Comparison of ENCODE assay signal across 8 cellular contexts in genomic region chr2:199659207-199659606, GRCh38.
DNase-seq lines count a peak whose midpoint lies in the region; ATAC-seq and TF ChIP-seq lines count a peak whose summit lies in the region.

No MANE protein-coding gene starts in this region.

- in situ Hi-C loops in GM13976 (cut with MboI; ENCODE audit: low sequenced_read_pairs, unreplicated experiment): no loop called here

- DNase-seq in EL (peak; percentile 30), NCI-H2171 treated with DMSO at 0.1 percent for 48 hours (lab: John Stamatoyannopoulos, UW) (peak; percentile 35), esophagus muscularis mucosa (ENCODE audit: extremely low spot score) (no peak), mucosa of gallbladder (ENCODE audit: low spot score) (peak; percentile 18), GM13976 (ENCODE audit: low spot score) (no peak), GDM1 (lab: John Stamatoyannopoulos, UW) (no peak), NK-92 (lab: John Stamatoyannopoulos, UW; ENCODE audit: unreplicated experiment) (no peak)

- no peak overlapping the region for H3K27ac ChIP-seq in esophagus muscularis mucosa (replicated peaks in 1 of 4)

- peaks cover 0 to 8% (median 2%) of the 10 kb centered on the region in 4 donors for H3K4me1 ChIP-seq in esophagus muscularis mucosa

- ATAC-seq in HG02885 (IDR thresholded peaks at IDR 0.05; ENCODE audit: poor library complexity, unreplicated experiment): no peak

- H3K36me3 ChIP-seq in esophagus muscularis mucosa: no peaks in the 10 kb centered on the region

- TF ChIP-seq EP300 in esophagus muscularis mucosa (IDR thresholded peaks at IDR 0.05): no peak

- no peaks in the 10 kb centered on the region for H3K27me3 ChIP-seq in esophagus muscularis mucosa

- no peak for TF ChIP-seq POLR2A in esophagus muscularis mucosa (IDR thresholded peaks at IDR 0.05; ENCODE audit: low read depth)

- H3K4me3 ChIP-seq in esophagus muscularis mucosa: peak overlapping the region; percentile 40 to 57 (median 48)

- 3% methylated on average over 21 of the region's 39 CpGs for WGBS in esophagus muscularis mucosa

- peaks cover 0 to 4% (median 2%) of the 10 kb centered on the region in 4 donors for H3K9me3 ChIP-seq in esophagus muscularis mucosa

- intact Hi-C loops in esophagus muscularis mucosa (cut with DNase I): no loop called here

- TF ChIP-seq CTCF in esophagus muscularis mucosa (IDR thresholded peaks at IDR 0.05) (no peak), GM13976 (IDR thresholded peaks at IDR 0.05; ENCODE audit: borderline replicate concordance, control extremely low read depth, extremely low read depth, insufficient read depth, missing control alignments) (no peak)

Comparison
In these comparisons a context has a peak if more than half of its experiments do, and no peak if none do; other contexts are left out.
1. DNase-seq: peak in EL (single experiment), NCI-H2171 treated with DMSO at 0.1 percent for 48 hours (single experiment) and mucosa of gallbladder (single experiment); none in esophagus muscularis mucosa (single experiment), GM13976 (single experiment), GDM1 (single experiment) and NK-92 (single experiment).